Comparison of ENCODE assay signal across 1 cellular context in the genomic region with DNA sequence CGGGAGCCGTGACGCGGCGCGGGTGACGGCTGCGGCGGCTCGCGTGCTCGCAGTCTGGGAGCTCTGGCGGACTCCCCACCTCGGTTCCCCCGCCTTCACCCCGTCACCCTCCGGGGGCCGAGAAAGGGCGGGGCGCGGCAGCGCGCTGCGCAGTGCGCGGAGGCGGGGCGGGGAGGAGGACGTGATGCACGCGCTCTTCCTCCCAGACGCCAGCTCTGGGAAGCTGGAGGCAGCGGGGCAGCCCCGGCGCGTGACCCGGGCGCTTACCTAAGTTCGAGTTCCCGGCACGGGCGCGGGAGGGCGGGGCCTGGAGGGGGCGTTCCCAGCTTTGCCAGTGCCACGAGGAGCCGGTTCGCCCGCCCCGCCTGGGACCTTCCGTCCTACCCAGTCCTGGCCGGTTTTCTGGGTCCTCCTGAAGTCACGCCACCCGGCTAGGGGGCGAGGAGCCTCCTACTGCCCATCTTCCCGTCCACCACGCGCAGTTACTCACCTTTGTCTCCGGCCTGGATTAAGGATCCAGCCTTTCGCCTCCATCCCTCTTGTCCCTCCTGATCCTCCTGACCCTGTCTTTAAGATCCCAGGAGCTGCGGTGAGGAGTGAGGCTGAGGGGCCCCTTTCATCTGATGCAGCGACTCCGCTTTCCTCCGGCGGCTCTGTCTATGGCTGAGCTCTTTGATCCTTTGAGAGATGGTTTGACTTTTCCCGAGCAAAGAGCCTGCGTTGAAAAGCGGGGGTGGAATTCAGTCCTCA.
TF ChIP-seq lines count a peak whose summit lies in the region.

No MANE protein-coding gene starts in this region.

TF ChIP-seq in SK-N-SH, 30 proteins besides CTCF, POLR2A, EP300 and RAD21 (continued from another document):
- TF ChIP-seq, protein P1, sequence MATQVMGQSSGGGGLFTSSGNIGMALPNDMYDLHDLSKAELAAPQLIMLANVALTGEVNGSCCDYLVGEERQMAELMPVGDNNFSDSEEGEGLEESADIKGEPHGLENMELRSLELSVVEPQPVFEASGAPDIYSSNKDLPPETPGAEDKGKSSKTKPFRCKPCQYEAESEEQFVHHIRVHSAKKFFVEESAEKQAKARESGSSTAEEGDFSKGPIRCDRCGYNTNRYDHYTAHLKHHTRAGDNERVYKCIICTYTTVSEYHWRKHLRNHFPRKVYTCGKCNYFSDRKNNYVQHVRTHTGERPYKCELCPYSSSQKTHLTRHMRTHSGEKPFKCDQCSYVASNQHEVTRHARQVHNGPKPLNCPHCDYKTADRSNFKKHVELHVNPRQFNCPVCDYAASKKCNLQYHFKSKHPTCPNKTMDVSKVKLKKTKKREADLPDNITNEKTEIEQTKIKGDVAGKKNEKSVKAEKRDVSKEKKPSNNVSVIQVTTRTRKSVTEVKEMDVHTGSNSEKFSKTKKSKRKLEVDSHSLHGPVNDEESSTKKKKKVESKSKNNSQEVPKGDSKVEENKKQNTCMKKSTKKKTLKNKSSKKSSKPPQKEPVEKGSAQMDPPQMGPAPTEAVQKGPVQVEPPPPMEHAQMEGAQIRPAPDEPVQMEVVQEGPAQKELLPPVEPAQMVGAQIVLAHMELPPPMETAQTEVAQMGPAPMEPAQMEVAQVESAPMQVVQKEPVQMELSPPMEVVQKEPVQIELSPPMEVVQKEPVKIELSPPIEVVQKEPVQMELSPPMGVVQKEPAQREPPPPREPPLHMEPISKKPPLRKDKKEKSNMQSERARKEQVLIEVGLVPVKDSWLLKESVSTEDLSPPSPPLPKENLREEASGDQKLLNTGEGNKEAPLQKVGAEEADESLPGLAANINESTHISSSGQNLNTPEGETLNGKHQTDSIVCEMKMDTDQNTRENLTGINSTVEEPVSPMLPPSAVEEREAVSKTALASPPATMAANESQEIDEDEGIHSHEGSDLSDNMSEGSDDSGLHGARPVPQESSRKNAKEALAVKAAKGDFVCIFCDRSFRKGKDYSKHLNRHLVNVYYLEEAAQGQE (IDR thresholded peaks at IDR 0.05; ENCODE audit: low read depth, low read length) = peak; percentile 59; the same call in 1 of the 2 replicates
- TF ChIP-seq, protein P2, sequence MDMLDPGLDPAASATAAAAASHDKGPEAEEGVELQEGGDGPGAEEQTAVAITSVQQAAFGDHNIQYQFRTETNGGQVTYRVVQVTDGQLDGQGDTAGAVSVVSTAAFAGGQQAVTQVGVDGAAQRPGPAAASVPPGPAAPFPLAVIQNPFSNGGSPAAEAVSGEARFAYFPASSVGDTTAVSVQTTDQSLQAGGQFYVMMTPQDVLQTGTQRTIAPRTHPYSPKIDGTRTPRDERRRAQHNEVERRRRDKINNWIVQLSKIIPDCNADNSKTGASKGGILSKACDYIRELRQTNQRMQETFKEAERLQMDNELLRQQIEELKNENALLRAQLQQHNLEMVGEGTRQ (IDR thresholded peaks at IDR 0.05; ENCODE audit: borderline replicate concordance, low read depth, low read length) = peak; percentile 53
- peak; percentile 55; the same call in 1 of the 2 replicates for TF ChIP-seq TEAD4 (IDR thresholded peaks at IDR 0.05; ENCODE audit: borderline replicate concordance, insufficient read depth)
- TF ChIP-seq, protein P3, sequence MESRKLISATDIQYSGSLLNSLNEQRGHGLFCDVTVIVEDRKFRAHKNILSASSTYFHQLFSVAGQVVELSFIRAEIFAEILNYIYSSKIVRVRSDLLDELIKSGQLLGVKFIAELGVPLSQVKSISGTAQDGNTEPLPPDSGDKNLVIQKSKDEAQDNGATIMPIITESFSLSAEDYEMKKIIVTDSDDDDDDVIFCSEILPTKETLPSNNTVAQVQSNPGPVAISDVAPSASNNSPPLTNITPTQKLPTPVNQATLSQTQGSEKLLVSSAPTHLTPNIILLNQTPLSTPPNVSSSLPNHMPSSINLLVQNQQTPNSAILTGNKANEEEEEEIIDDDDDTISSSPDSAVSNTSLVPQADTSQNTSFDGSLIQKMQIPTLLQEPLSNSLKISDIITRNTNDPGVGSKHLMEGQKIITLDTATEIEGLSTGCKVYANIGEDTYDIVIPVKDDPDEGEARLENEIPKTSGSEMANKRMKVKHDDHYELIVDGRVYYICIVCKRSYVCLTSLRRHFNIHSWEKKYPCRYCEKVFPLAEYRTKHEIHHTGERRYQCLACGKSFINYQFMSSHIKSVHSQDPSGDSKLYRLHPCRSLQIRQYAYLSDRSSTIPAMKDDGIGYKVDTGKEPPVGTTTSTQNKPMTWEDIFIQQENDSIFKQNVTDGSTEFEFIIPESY (IDR thresholded peaks at IDR 0.05; ENCODE audit: borderline replicate concordance, low read depth) = no peak
- TF ChIP-seq MXI1 (IDR thresholded peaks at IDR 0.05; ENCODE audit: low read depth, low read length) = peak; percentile 99
- peak; percentile 56; the same call in 1 of the 2 replicates for TF ChIP-seq ELF1 (IDR thresholded peaks at IDR 0.05)
- TF ChIP-seq NFIC (IDR thresholded peaks at IDR 0.05; ENCODE audit: borderline replicate concordance) = peak; percentile 33; the same call in 1 of the 2 replicates
- TF ChIP-seq RCOR1 (IDR thresholded peaks at IDR 0.05; ENCODE audit: low read length) = peak; percentile 46; the same call in 1 of the 2 replicates
- no peak for TF ChIP-seq FOXJ3 (CRISPR knock-in tag; IDR thresholded peaks at IDR 0.05)
- no peak; the same call in 1 of the 2 replicates for TF ChIP-seq FOSL2 (IDR thresholded peaks at IDR 0.05; ENCODE audit: borderline replicate concordance, low read depth)
- TF ChIP-seq CHD2 (IDR thresholded peaks at IDR 0.05; ENCODE audit: low read length, partially characterized antibody) = peak; percentile 63
- TF ChIP-seq RFX5 (IDR thresholded peaks at IDR 0.05; ENCODE audit: low read length) = no peak; the same call in 1 of the 2 replicates
- TF ChIP-seq POLR2AphosphoS5 (IDR thresholded peaks at IDR 0.05; ENCODE audit: low read depth, low read length) = peak; percentile 76; the same call in 1 of the 2 replicates
- TF ChIP-seq, protein P4, sequence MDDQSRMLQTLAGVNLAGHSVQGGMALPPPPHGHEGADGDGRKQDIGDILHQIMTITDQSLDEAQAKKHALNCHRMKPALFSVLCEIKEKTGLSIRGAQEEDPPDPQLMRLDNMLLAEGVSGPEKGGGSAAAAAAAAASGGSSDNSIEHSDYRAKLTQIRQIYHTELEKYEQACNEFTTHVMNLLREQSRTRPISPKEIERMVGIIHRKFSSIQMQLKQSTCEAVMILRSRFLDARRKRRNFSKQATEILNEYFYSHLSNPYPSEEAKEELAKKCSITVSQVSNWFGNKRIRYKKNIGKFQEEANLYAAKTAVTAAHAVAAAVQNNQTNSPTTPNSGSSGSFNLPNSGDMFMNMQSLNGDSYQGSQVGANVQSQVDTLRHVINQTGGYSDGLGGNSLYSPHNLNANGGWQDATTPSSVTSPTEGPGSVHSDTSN (IDR thresholded peaks at IDR 0.05) = peak; percentile 70
- TF ChIP-seq YY1 (IDR thresholded peaks at IDR 0.05; ENCODE audit: low read depth) = no peak
- TF ChIP-seq, protein P5, sequence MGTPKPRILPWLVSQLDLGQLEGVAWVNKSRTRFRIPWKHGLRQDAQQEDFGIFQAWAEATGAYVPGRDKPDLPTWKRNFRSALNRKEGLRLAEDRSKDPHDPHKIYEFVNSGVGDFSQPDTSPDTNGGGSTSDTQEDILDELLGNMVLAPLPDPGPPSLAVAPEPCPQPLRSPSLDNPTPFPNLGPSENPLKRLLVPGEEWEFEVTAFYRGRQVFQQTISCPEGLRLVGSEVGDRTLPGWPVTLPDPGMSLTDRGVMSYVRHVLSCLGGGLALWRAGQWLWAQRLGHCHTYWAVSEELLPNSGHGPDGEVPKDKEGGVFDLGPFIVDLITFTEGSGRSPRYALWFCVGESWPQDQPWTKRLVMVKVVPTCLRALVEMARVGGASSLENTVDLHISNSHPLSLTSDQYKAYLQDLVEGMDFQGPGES (IDR thresholded peaks at IDR 0.05; ENCODE audit: low read depth, low read length) = no peak
- TF ChIP-seq GABPA (IDR thresholded peaks at IDR 0.05; ENCODE audit: low read depth) = peak; percentile 61
- peak; percentile 97; the same call in 1 of the 2 replicates for TF ChIP-seq SIN3A (IDR thresholded peaks at IDR 0.05; ENCODE audit: borderline replicate concordance, low read depth, low read length)
- TF ChIP-seq, protein P6, sequence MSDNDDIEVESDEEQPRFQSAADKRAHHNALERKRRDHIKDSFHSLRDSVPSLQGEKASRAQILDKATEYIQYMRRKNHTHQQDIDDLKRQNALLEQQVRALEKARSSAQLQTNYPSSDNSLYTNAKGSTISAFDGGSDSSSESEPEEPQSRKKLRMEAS (IDR thresholded peaks at IDR 0.05; ENCODE audit: low read depth) = peak; percentile 93
- no peak; the same call in 1 of the 2 replicates for TF ChIP-seq TAF1 (IDR thresholded peaks at IDR 0.05; ENCODE audit: borderline replicate concordance, low read depth, low read length)
- TF ChIP-seq MEF2A (IDR thresholded peaks at IDR 0.05; ENCODE audit: borderline replicate concordance, low read depth) = no peak; the same call in 1 of the 2 replicates
- TF ChIP-seq SMC3 (IDR thresholded peaks at IDR 0.05; ENCODE audit: low read depth, low read length) = no peak
- TF ChIP-seq GATA2 (CRISPR knock-in tag; IDR thresholded peaks at IDR 0.05) = no peak
